21 cellular contexts compared by ENCODE assay signal in genomic region chr13:92802776-92803175, GRCh38.
"Had no signal": no experiment of that assay in that cellular context is flagged by ENCODE, and none has a peak within 500 bp of the region (broad histone marks: within the 10 kb centered on the region; RNA-seq: fewer than 3 reads in every experiment).

No MANE protein-coding gene starts in this region.

- H3K9me3 ChIP-seq: gastrocnemius medialis, lower lobe of right lung, transverse colon, uterus had no signal

- ATAC-seq: gastrocnemius medialis; left lobe of liver; lower lobe of right lung; stimulated activated naive B cell treated with anti-CD40 and anti-IgM and Interleukin-4, amounts not matched to agents 10 μg/mL and 1 μg/mL and 100 μg/mL, for 72 hours had no signal

- DNase-seq: activated CD4-positive, alpha-beta T cell treated with anti-CD3 and anti-CD28 coated beads for 1 hour; activated gamma-delta T cell treated with Interleukin-2 at 50 U/mL for 16 hours; activated T-cell treated with anti-CD3 and anti-CD28 coated beads, Interleukin-2, amount 50 U/mL, for 1 hour; anterior cingulate cortex; central memory CD4-positive, alpha-beta T cell; dermis blood vessel endothelial cell; effector CD8-positive, alpha-beta T cell; gastrocnemius medialis; head of caudate nucleus; lower lobe of right lung; mesendoderm; naive B cell; occipital lobe; stimulated activated CD4-positive, alpha-beta T cell treated with anti-CD3 and anti-CD28 coated beads, Interleukin-2, amount 100 ng/mL, for 48 hours; stimulated activated CD8-positive, alpha-beta memory T cell treated with anti-CD3 and anti-CD28 coated beads, Interleukin-4, amount 100 ng/mL, for 48 hours; stimulated activated naive B cell treated with anti-CD40 and anti-IgM and Interleukin-4, amounts not matched to agents 10 μg/mL and 1 μg/mL and 100 μg/mL, for 72 hours; T-helper 9 cell; transverse colon; uterus had no signal

- H3K27ac Mint-ChIP-seq: activated naive CD4-positive, alpha-beta T cell treated with anti-CD3 and anti-CD28 coated beads, Interleukin-2, amount 50 U/mL, for 24 hours; naive B cell; stimulated activated naive B cell treated with anti-CD40 and anti-IgM and Interleukin-4, amounts not matched to agents 10 μg/mL and 1 μg/mL and 100 μg/mL, for 72 hours had no signal

- H3K27me3 Mint-ChIP-seq: activated naive CD4-positive, alpha-beta T cell treated with anti-CD3 and anti-CD28 coated beads, Interleukin-2, amount 50 U/mL, for 24 hours; naive B cell; stimulated activated naive B cell treated with anti-CD40 and anti-IgM and Interleukin-4, amounts not matched to agents 10 μg/mL and 1 μg/mL and 100 μg/mL, for 72 hours had no signal

- H3K4me1 Mint-ChIP-seq: naive B cell; stimulated activated naive B cell treated with anti-CD40 and anti-IgM and Interleukin-4, amounts not matched to agents 10 μg/mL and 1 μg/mL and 100 μg/mL, for 72 hours had no signal

- H3K4me3 Mint-ChIP-seq: activated naive CD4-positive, alpha-beta T cell treated with anti-CD3 and anti-CD28 coated beads, Interleukin-2, amount 50 U/mL, for 24 hours; naive B cell; stimulated activated naive B cell treated with anti-CD40 and anti-IgM and Interleukin-4, amounts not matched to agents 10 μg/mL and 1 μg/mL and 100 μg/mL, for 72 hours had no signal

- H3K36me3 ChIP-seq: gastrocnemius medialis, lower lobe of right lung, transverse colon, uterus had no signal

- H3K27me3 ChIP-seq: gastrocnemius medialis, transverse colon, uterus had no signal

- H3K36me3 Mint-ChIP-seq: activated naive CD4-positive, alpha-beta T cell treated with anti-CD3 and anti-CD28 coated beads, Interleukin-2, amount 50 U/mL, for 24 hours; naive B cell; stimulated activated naive B cell treated with anti-CD40 and anti-IgM and Interleukin-4, amounts not matched to agents 10 μg/mL and 1 μg/mL and 100 μg/mL, for 72 hours had no signal

- H3K4me1 ChIP-seq: gastrocnemius medialis, uterus had no signal

- H3K4me3 ChIP-seq: gastrocnemius medialis, lower lobe of right lung, transverse colon, uterus had no signal

- H3K9me3 Mint-ChIP-seq: activated naive CD4-positive, alpha-beta T cell treated with anti-CD3 and anti-CD28 coated beads, Interleukin-2, amount 50 U/mL, for 24 hours had no signal

- H3K27ac ChIP-seq: gastrocnemius medialis, lower lobe of right lung, transverse colon, uterus had no signal
